10 cellular contexts compared by ENCODE assay signal in genomic region chr3:190314741-190315140, GRCh38. TPM values are rescaled to one million over a fixed set of nuclear protein-coding genes. Genes with fewer than 3 reads are reported as not detected.
"Had no signal": no experiment of that assay in that cellular context is flagged by ENCODE, and none has a peak within 500 bp of the region (broad histone marks: within the 10 kb centered on the region; RNA-seq: fewer than 3 reads in every experiment).

No MANE protein-coding gene starts in this region.

- ATAC-seq: HCT116, HepG2, K562 had no signal

- H3K4me3 Mint-ChIP-seq: HFFc6 had no signal

- H3K9me3 Mint-ChIP-seq: HFFc6 had no signal

- H3K27ac Mint-ChIP-seq: HFFc6 had no signal

- H3K27ac ChIP-seq: GM23248, HL-60 had no signal

- DNase-seq: GM23248, GOT3, H7, HFFc6, KG1 had no signal

- H3K9ac ChIP-seq: GM23248 had no signal

- H3K36me3 ChIP-seq: HAP-1 had no signal

- H3K9me3 ChIP-seq: HAP-1 had no signal

- H3K4me3 ChIP-seq: GM23248, HAP-1, K562 had no signal

- H3K4me1 ChIP-seq: HAP-1 had no signal

- H2AFZ ChIP-seq: GM23248 had no signal

RNA-seq across cellular contexts. Expression of gene CLDN1, which starts 7.5 kb away (rescaled TPM):
- polyA plus RNA-seq: K562 had no signal
